Comparison of ENCODE assay signal across 1 cellular context in genomic region chr4:23484689-23485088, GRCh38.
TF ChIP-seq lines count a peak whose summit lies in the region.

No MANE protein-coding gene starts in this region.

TF ChIP-seq in H1, 55 proteins besides CTCF, POLR2A, EP300 and RAD21 (continued from another document):
- TF ChIP-seq GABPA (IDR thresholded peaks at IDR 0.05; ENCODE audit: borderline replicate concordance, insufficient read depth, low read length) = no peak
- no peak for TF ChIP-seq KDM5A (IDR thresholded peaks at IDR 0.05; ENCODE audit: low read length)
- TF ChIP-seq JUN (IDR thresholded peaks at IDR 0.05; ENCODE audit: low read depth, low read length) = no peak
TF ChIP-seq in H1: peak in this region for 0.
